ENCODE assay signal across 27 cellular contexts in genomic region chr22:39580795-39581194, GRCh38. TPM values are rescaled to one million over a fixed set of nuclear protein-coding genes. Genes with fewer than 3 reads are reported as not detected.
"Had no signal": no experiment of that assay in that cellular context is flagged by ENCODE, and none has a peak within 500 bp of the region (broad histone marks: within the 10 kb centered on the region; RNA-seq: fewer than 3 reads in every experiment).

No MANE protein-coding gene starts in this region.

- H3K79me2 ChIP-seq: hepatocyte had no signal

- H3K4me2 ChIP-seq: hepatocyte had no signal

- H3K9me3 ChIP-seq: esophagus muscularis mucosa, gastroesophageal sphincter, heart left ventricle, left lung, lower lobe of right lung, mucosa of descending colon had no signal

- H3K36me3 Mint-ChIP-seq: mesothelial cell of epicardium had no signal

- FAIRE-seq: colon, endothelial cell of umbilical vein, frontal cortex, islet of Langerhans, keratinocyte had no signal

- DNase-seq: dermis blood vessel endothelial cell; dorsolateral prefrontal cortex; effector CD4-positive, alpha-beta T cell; effector memory CD4-positive, alpha-beta T cell; foreskin keratinocyte; heart left ventricle; left cardiac atrium; left lung; left ventricle myocardium superior; lower lobe of right lung; mesenchymal stem cell; mucosa of descending colon; naive B cell had no signal

- H3K36me3 ChIP-seq: esophagus muscularis mucosa, gastroesophageal sphincter, heart left ventricle, left lung, lower lobe of right lung had no signal

- ATAC-seq: foreskin keratinocyte, gastroesophageal sphincter, heart left ventricle, left lung, left ventricle myocardium superior, lower lobe of right lung, mucosa of descending colon had no signal

- H3K4me3 ChIP-seq: coronary artery, dorsolateral prefrontal cortex, esophagus muscularis mucosa, gastroesophageal sphincter, heart left ventricle, hepatocyte, left lung, lower lobe of right lung, mucosa of descending colon had no signal

- H2AFZ ChIP-seq: hepatocyte had no signal

- H3K27ac ChIP-seq: coronary artery, dorsolateral prefrontal cortex, esophagus muscularis mucosa, foreskin keratinocyte, gastroesophageal sphincter, heart left ventricle, hepatocyte, left lung, lower lobe of right lung had no signal

- H3K4me3 Mint-ChIP-seq: mesothelial cell of epicardium, naive B cell had no signal

- H3K4me1 ChIP-seq: esophagus muscularis mucosa, foreskin keratinocyte, gastroesophageal sphincter, heart left ventricle, left lung, lower lobe of right lung had no signal

- H3K27me3 ChIP-seq: foreskin keratinocyte, hepatocyte had no signal

RNA-seq across cellular contexts. Expression of gene CACNA1I, which starts 10.2 kb away (rescaled TPM):
- total RNA-seq: dermis blood vessel endothelial cell, endothelial cell of umbilical vein, fibroblast of villous mesenchyme, kidney epithelial cell, left ventricle myocardium superior, lung microvascular endothelial cell, myocyte had no signal
- polyA plus RNA-seq: endothelial cell of umbilical vein, foreskin keratinocyte, keratinocyte had no signal
